Comparison of ENCODE assay signal across 20 cellular contexts in genomic region chr11:14626650-14627049, GRCh38. TPM values are rescaled to one million over a fixed set of nuclear protein-coding genes. Genes with fewer than 3 reads are reported as not detected.
DNase-seq lines count a peak whose midpoint lies in the region; ATAC-seq and TF ChIP-seq lines count a peak whose summit lies in the region.
"Had no signal": no experiment of that assay in that cellular context is flagged by ENCODE, and none has a peak within 500 bp of the region (broad histone marks: within the 10 kb centered on the region; RNA-seq: fewer than 3 reads in every experiment).

No MANE protein-coding gene starts in this region.

- peak overlapping the region in 4 of 11 experiments; percentile 72 to 79 (median 74); a peak in 7 of 22 replicates for H3K9ac ChIP-seq in BLaER1 treated with 17β-estradiol and CSF1 and Interleukin-3, amounts not matched to agents 10 nM and 100 nM
- H3K9ac ChIP-seq: KMS-11, SK-N-SH had no signal

- peaks cover 16% of the 10 kb centered on the region for H3K36me3 Mint-ChIP-seq in CD4-positive, CD25-positive, alpha-beta regulatory T cell

- peaks cover 0 to 6% (median 1%) of the 10 kb centered on the region in 7 donors for H3K9me3 Mint-ChIP-seq in CD4-positive, CD25-positive, alpha-beta regulatory T cell

- H3K27me3 Mint-ChIP-seq in CD4-positive, CD25-positive, alpha-beta regulatory T cell = no peaks in the 10 kb centered on the region

- in situ Hi-C loops in GM13977 (cut with MboI; ENCODE audit: low pct_unique_long_range_greater_than_20kb, low sequenced_read_pairs, unreplicated experiment) = no loop called here

- no peaks in the 10 kb centered on the region for H3K79me2 ChIP-seq in OCI-LY7 (ENCODE audit: insufficient read depth, low read depth, low read length)

- peaks cover 0 to 19% (median 0%) of the 10 kb centered on the region in 11 experiments; a peak in 2 of 22 replicates for H3K9me3 ChIP-seq in BLaER1 treated with 17β-estradiol and CSF1 and Interleukin-3, amounts not matched to agents 10 nM and 100 nM (replicated peaks in 1 of 11)
- no peaks in the 10 kb centered on the region for H3K9me3 ChIP-seq in CD4-positive, CD25-positive, alpha-beta regulatory T cell (ENCODE audit: control insufficient read depth in 2 of 2, low read length in 2 of 2)
- H3K9me3 ChIP-seq in OCI-LY7 (ENCODE audit: low read length) (no peaks in the 10 kb centered on the region), mucosa of descending colon (no peaks in the 10 kb centered on the region)
- H3K9me3 ChIP-seq: ascending aorta, prostate gland, SK-N-SH, tibial nerve had no signal

- H3K27me3 ChIP-seq in BLaER1 treated with 17β-estradiol and CSF1 and Interleukin-3, amounts not matched to agents 10 nM and 100 nM = no peaks in the 10 kb centered on the region
- no peaks in the 10 kb centered on the region for H3K27me3 ChIP-seq in CD4-positive, CD25-positive, alpha-beta regulatory T cell (ENCODE audit: control insufficient read depth, insufficient read depth, low read length)
- H3K27me3 ChIP-seq: ascending aorta, tibial nerve had no signal

- no peaks in the 10 kb centered on the region for H3K9me2 ChIP-seq in OCI-LY7 (ENCODE audit: insufficient read depth, low read length)
- H3K9me2 ChIP-seq: SK-N-SH had no signal

- peak overlapping the region; percentile 98 for H2AFZ ChIP-seq in OCI-LY7 (ENCODE audit: low read length)

- peaks cover 14 to 65% (median 49%) of the 10 kb centered on the region in 4 donors for H3K4me1 Mint-ChIP-seq in CD4-positive, CD25-positive, alpha-beta regulatory T cell
- H3K4me1 Mint-ChIP-seq: WTC11 had no signal

- H3K4me3 Mint-ChIP-seq in CD4-positive, CD25-positive, alpha-beta regulatory T cell = peak overlapping the region in 2 of 4 donors; percentile 11 to 39
- H3K4me3 Mint-ChIP-seq: WTC11 had no signal

- H3K27ac ChIP-seq in BLaER1 treated with 17β-estradiol and CSF1 and Interleukin-3, amounts not matched to agents 10 nM and 100 nM = peak overlapping the region in 9 of 11 experiments; percentile 38 to 92 (median 82); a peak in 17 of 22 replicates
- no peak overlapping the region for H3K27ac ChIP-seq in CD4-positive, CD25-positive, alpha-beta regulatory T cell (ENCODE audit: insufficient read depth, low read length, poor library complexity, severe bottlenecking)
- no peak overlapping the region for H3K27ac ChIP-seq in OCI-LY7 (ENCODE audit: low read depth, low read length, poor library complexity, severe bottlenecking)
- H3K27ac ChIP-seq: ascending aorta, KMS-11, prostate gland, tibial nerve had no signal

- no TSS peak for BruUV-seq in OCI-LY7 (replicated peaks; lab: Mats Ljungman, UMichigan)

- DNase-seq in CD4-positive, CD25-positive, alpha-beta regulatory T cell = no peak
- DNase-seq in OCI-LY7 (ENCODE audit: low spot score) (no peak), mucosa of descending colon (no peak), GM13977 (ENCODE audit: low spot score) (no peak), posterior vena cava (ENCODE audit: low spot score) (no peak), AG08396 (ENCODE audit: low spot score) (no peak)
- DNase-seq: activated gamma-delta T cell treated with Interleukin-2 at 50 U/mL for 16 hours; activated T-cell treated with anti-CD3 and anti-CD28 coated beads, Interleukin-2, amount 50 U/mL, for 1 hour; DMS79; GOT3; islet precursor cell; NCI-H187; NCI-H748 treated with DMSO at 0.1 percent for 48 hours; SK-N-SH had no signal

- no peaks in the 10 kb centered on the region for H4K20me1 ChIP-seq in BLaER1 treated with 17β-estradiol and CSF1 and Interleukin-3, amounts not matched to agents 10 nM and 100 nM
- H4K20me1 ChIP-seq in OCI-LY7 (ENCODE audit: insufficient read depth, low read length) = no peaks in the 10 kb centered on the region

- CTCF ChIA-PET in OCI-LY7 (lab: Charles Lee; ENCODE audit: unreplicated experiment) = no interaction called here

- peak overlapping the region in 2 of 3 donors; percentile 62 to 90 for H3K27ac Mint-ChIP-seq in CD4-positive, CD25-positive, alpha-beta regulatory T cell
- H3K27ac Mint-ChIP-seq: WTC11 had no signal

- H3K4me1 ChIP-seq in BLaER1 treated with 17β-estradiol and CSF1 and Interleukin-3, amounts not matched to agents 10 nM and 100 nM = peaks cover 9 to 54% (median 31%) of the 10 kb centered on the region in 10 experiments
- peaks cover 16% of the 10 kb centered on the region for H3K4me1 ChIP-seq in CD4-positive, CD25-positive, alpha-beta regulatory T cell (ENCODE audit: control insufficient read depth, insufficient read depth, low read length, poor library complexity, severe bottlenecking)
- H3K4me1 ChIP-seq in OCI-LY7 (ENCODE audit: insufficient read depth, low read length, poor library complexity, severe bottlenecking) = peaks cover 16% of the 10 kb centered on the region
- peaks cover 14% of the 10 kb centered on the region for H3K4me1 ChIP-seq in mucosa of descending colon (ENCODE audit: low read depth)
- H3K4me1 ChIP-seq: ascending aorta, prostate gland, tibial nerve had no signal

- H3K4me2 ChIP-seq in BLaER1 treated with 17β-estradiol and CSF1 and Interleukin-3, amounts not matched to agents 10 nM and 100 nM = peak overlapping the region in 9 of 11 experiments; percentile 43 to 92 (median 72); a peak in 16 of 22 replicates
- H3K4me2 ChIP-seq in OCI-LY7 (ENCODE audit: low read length) = no peak overlapping the region
- H3K4me2 ChIP-seq: KMS-11, SK-N-SH had no signal

- peaks cover 0 to 22% (median 6%) of the 10 kb centered on the region in 11 experiments; a peak in 6 of 22 replicates for H3K36me3 ChIP-seq in BLaER1 treated with 17β-estradiol and CSF1 and Interleukin-3, amounts not matched to agents 10 nM and 100 nM
- H3K36me3 ChIP-seq in CD4-positive, CD25-positive, alpha-beta regulatory T cell (ENCODE audit: control insufficient read depth, insufficient read depth, low read length) = no peaks in the 10 kb centered on the region
- no peaks in the 10 kb centered on the region for H3K36me3 ChIP-seq in OCI-LY7 (ENCODE audit: insufficient read depth, low read length)
- H3K36me3 ChIP-seq in mucosa of descending colon (ENCODE audit: low read depth) = no peaks in the 10 kb centered on the region
- H3K36me3 ChIP-seq: ascending aorta, prostate gland, tibial nerve had no signal

- POLR2A ChIA-PET in OCI-LY7 (lab: Charles Lee) = interaction anchor here (0.9 to 1.7 kb wide), 5 partner anchors 44 to 268 kb away, joined by 3 to 5 read pairs (median 4); no protein-coding TSS in a partner anchor

- TF ChIP-seq CTCF in OCI-LY7 (conservative IDR thresholded peaks at IDR 0.05; ENCODE audit: low read length) (no peak), mucosa of descending colon (IDR thresholded peaks at IDR 0.05) (no peak), GM13977 (IDR thresholded peaks at IDR 0.05; ENCODE audit: extremely low read depth, insufficient read depth, missing control alignments) (no peak)

- no peak for ATAC-seq in CD4-positive, CD25-positive, alpha-beta regulatory T cell (ENCODE audit: low read depth in 2 of 2)
- peak; percentile 45 for ATAC-seq in mucosa of descending colon
- ATAC-seq: WTC11 had no signal

- intact Hi-C loops in OCI-LY7 (cut with micrococcal nuclease; ENCODE audit: unreplicated experiment) = loop anchor here (5.0 to 10.0 kb wide), 2 partner anchors 104 to 278 kb away; partner anchors contain the start of gene PSMA1
- intact Hi-C loops in mucosa of descending colon (cut with DNase I, micrococcal nuclease) = no loop called here
- intact Hi-C loops in posterior vena cava (cut with DNase I) = no loop called here

- no peak overlapping the region for H3K4me3 ChIP-seq in BLaER1 treated with 17β-estradiol and CSF1 and Interleukin-3, amounts not matched to agents 10 nM and 100 nM
- H3K4me3 ChIP-seq in CD4-positive, CD25-positive, alpha-beta regulatory T cell (ENCODE audit: low read depth, low read length) = peak overlapping the region; percentile 14
- no peak overlapping the region for H3K4me3 ChIP-seq in OCI-LY7 (ENCODE audit: low read depth, low read length, poor library complexity, severe bottlenecking)
- no peak overlapping the region for H3K4me3 ChIP-seq in mucosa of descending colon
- H3K4me3 ChIP-seq: ascending aorta, prostate gland, tibial nerve had no signal

RNA-seq across cellular contexts. Expression of gene PDE3B, which starts 17.0 kb away (rescaled TPM):
- total RNA-seq in CD4-positive, CD25-positive, alpha-beta regulatory T cell = 99.5 TPM
- polyA plus RNA-seq in CD4-positive, CD25-positive, alpha-beta regulatory T cell = 10 to 100 TPM; 32.8 to 62.4 (median 49.1) TPM
- not detected in 2 replicates for total RNA-seq in OCI-LY7 (2014; rRNA removed; shearing (Covaris generic))
- total RNA-seq in OCI-LY7 (2022) = not detected in 2 replicates
- 10 to 100 TPM; 22.4 to 47.0 (median 25.9) TPM for total RNA-seq in mucosa of descending colon
- 1 to 10 TPM; 2.1 to 2.8 TPM for total RNA-seq in posterior vena cava

Comparison
In these comparisons a context has a peak if more than half of its experiments do, and no peak if none do; other contexts are left out.
1. H3K27ac ChIP-seq: peak in BLaER1 treated with 17β-estradiol and CSF1 and Interleukin-3, amounts not matched to agents 10 nM and 100 nM (9 of 11); none in CD4-positive, CD25-positive, alpha-beta regulatory T cell (single experiment) and OCI-LY7 (single experiment).
2. RNA of gene PDE3B, which starts 17.0 kb away (total RNA-seq): 99.5 TPM in CD4-positive, CD25-positive, alpha-beta regulatory T cell (single experiment) and 22.4 to 47.0 TPM in mucosa of descending colon; 2.1 to 2.8 TPM in posterior vena cava and not detected in OCI-LY7; every median in the first group is over 4 times any median in the second.